In the genomic region with DNA sequence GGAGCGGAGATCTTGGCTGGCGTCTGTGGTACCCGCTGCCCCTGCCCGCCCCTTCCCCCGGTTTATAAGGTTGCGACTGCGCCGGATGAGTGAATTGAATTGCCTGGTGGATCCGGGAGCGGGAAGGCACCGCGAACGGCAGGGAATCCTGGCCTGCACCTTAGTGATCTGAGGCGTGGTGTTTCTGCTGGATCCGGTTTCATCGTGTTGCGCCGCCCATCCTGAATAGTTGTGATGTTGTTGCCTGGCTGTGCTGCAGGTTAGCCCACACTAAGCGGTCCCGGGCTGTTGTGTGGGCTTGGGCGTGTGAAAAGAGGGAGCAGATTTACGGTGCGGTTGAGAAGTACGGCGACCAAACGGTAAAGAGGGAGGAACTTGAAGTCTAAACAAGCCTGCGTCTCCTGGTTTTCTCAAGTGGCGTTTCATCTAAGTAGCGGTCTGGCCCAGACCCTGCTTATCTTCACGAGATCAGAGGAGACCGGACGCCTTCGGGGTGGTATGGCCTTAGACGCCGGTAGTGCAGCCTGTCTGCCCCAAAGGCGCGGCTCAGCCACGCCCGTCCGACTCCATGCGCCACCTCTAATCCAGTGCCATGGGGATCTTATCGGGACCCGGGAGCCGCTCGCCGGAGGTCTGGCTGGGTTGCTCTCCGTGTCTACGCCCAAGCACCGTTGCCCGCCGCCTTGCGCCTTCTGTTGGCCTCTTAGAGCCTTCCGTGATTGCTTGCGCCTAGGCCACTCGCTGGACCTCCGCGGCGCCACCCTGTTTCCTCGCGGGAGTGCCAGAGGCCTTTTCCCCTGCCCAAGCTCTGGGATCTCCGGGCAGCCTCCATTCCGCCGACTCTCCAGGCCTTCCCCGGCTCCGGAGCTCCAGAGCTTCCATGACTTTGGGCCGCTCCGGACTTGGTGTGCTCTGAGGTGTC, we compare ENCODE assay signal across 1 cellular context.
TF ChIP-seq lines count a peak whose summit lies in the region.

No MANE protein-coding gene starts in this region.

TF ChIP-seq in HepG2, 621 proteins besides CTCF, POLR2A, EP300 and RAD21 (continued from another document):
- TF ChIP-seq PCBP1 (IDR thresholded peaks at IDR 0.05; ENCODE audit: borderline replicate concordance, low read depth, low read length) (0 out of 2 replicates have a peak, but pooled peaks have one; percentile 27), ZFP90 (CRISPR knock-in tag; IDR thresholded peaks at IDR 0.05; ENCODE audit: borderline replicate concordance) (no peak), ZNF878 (CRISPR knock-in tag; IDR thresholded peaks at IDR 0.05) (peak; percentile 84; the same call in 1 of the 2 replicates), ZNF839 (CRISPR knock-in tag; IDR thresholded peaks at IDR 0.05; ENCODE audit: borderline replicate concordance) (no peak), ZNF446 (CRISPR knock-in tag; IDR thresholded peaks at IDR 0.05) (0 out of 2 replicates have a peak, but pooled peaks have one; percentile 11), LRRFIP1 (CRISPR knock-in tag; conservative IDR thresholded peaks at IDR 0.05) (no peak), ZNF10 (CRISPR knock-in tag; IDR thresholded peaks at IDR 0.05; ENCODE audit: borderline replicate concordance, low read depth) (no peak), ZBTB7B (CRISPR knock-in tag; IDR thresholded peaks at IDR 0.05) (no peak), TSC22D2 (CRISPR knock-in tag; IDR thresholded peaks at IDR 0.05; ENCODE audit: borderline replicate concordance) (no peak), ZNF12 (CRISPR knock-in tag; IDR thresholded peaks at IDR 0.05) (peak; percentile 36; the same call in 1 of the 2 replicates), SIX1 (CRISPR knock-in tag; IDR thresholded peaks at IDR 0.05; ENCODE audit: borderline replicate concordance) (peak; percentile 79; the same call in 1 of the 2 replicates), KDM3A (CRISPR knock-in tag; IDR thresholded peaks at IDR 0.05; ENCODE audit: low read depth) (no peak), SOX5 (CRISPR knock-in tag; IDR thresholded peaks at IDR 0.05; ENCODE audit: borderline replicate concordance) (peak; percentile 14; the same call in 1 of the 2 replicates), HES4 (CRISPR knock-in tag; IDR thresholded peaks at IDR 0.05; ENCODE audit: borderline replicate concordance) (peak; percentile 72), ZNF317 (CRISPR knock-in tag; IDR thresholded peaks at IDR 0.05) (peak; percentile 75; the same call in 1 of the 2 replicates), ZNF609 (CRISPR knock-in tag; IDR thresholded peaks at IDR 0.05; ENCODE audit: borderline replicate concordance) (0 out of 2 replicates have a peak, but pooled peaks have one; percentile 40), ZMAT3 (CRISPR knock-in tag; conservative IDR thresholded peaks at IDR 0.05) (peak; percentile 76; the same call in 1 of the 2 replicates)
- TF ChIP-seq, protein P1, sequence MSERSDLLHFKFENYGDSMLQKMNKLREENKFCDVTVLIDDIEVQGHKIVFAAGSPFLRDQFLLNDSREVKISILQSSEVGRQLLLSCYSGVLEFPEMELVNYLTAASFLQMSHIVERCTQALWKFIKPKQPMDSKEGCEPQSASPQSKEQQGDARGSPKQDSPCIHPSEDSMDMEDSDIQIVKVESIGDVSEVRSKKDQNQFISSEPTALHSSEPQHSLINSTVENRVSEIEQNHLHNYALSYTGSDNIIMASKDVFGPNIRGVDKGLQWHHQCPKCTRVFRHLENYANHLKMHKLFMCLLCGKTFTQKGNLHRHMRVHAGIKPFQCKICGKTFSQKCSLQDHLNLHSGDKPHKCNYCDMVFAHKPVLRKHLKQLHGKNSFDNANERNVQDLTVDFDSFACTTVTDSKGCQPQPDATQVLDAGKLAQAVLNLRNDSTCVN (CRISPR knock-in tag; IDR thresholded peaks at IDR 0.05; ENCODE audit: borderline replicate concordance) = peak; percentile 16; the same call in 1 of the 2 replicates
- TF ChIP-seq, protein P2, sequence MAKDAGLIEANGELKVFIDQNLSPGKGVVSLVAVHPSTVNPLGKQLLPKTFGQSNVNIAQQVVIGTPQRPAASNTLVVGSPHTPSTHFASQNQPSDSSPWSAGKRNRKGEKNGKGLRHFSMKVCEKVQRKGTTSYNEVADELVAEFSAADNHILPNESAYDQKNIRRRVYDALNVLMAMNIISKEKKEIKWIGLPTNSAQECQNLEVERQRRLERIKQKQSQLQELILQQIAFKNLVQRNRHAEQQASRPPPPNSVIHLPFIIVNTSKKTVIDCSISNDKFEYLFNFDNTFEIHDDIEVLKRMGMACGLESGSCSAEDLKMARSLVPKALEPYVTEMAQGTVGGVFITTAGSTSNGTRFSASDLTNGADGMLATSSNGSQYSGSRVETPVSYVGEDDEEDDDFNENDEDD (CRISPR knock-in tag; IDR thresholded peaks at IDR 0.05; ENCODE audit: borderline replicate concordance) = peak; percentile 46; the same call in 1 of the 2 replicates
